26 cellular contexts compared by ENCODE assay signal in the genomic region with DNA sequence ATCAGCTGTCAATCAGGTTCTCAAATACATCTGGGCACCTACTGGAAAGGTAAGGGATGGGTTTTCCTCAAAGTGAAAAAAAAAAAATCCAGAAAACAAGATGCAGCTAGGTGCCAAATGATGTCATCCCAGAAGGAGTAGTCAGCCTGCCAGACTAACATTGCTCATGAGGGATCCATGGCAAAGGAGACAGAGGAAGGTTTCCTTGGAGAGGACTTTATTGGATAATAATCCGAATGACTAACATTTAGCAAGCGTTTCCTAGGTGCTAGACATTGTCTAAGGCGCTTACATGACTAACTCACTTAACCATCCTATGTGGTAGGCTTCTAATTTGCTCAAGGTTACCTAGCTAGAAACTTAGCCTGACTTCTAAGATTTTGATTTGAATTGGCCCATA.
DNase-seq lines count a peak whose midpoint lies in the region; ATAC-seq, FAIRE-seq and TF ChIP-seq lines count a peak whose summit lies in the region.
"Had no signal": no experiment of that assay in that cellular context is flagged by ENCODE, and none has a peak within 500 bp of the region (broad histone marks: within the 10 kb centered on the region; RNA-seq: fewer than 3 reads in every experiment).

No MANE protein-coding gene starts in this region.

- H3K4me3 Mint-ChIP-seq in progenitor cell of endocrine pancreas (ENCODE audit: low read depth), result no peak overlapping the region
- no peak overlapping the region for H3K4me3 Mint-ChIP-seq in stimulated activated naive B cell treated with anti-CD40 and anti-IgM and Interleukin-4, amounts not matched to agents 10 μg/mL and 1 μg/mL and 100 μg/mL, for 72 hours
- H3K4me3 Mint-ChIP-seq: activated CD8-positive, alpha-beta T cell treated with anti-CD3 and anti-CD28 coated beads, Interleukin-2, amount 10 ng/mL, durations not matched to agents 7 days and 5 days; H9; T-cell had no signal

- H3K27me3 Mint-ChIP-seq in progenitor cell of endocrine pancreas, result peaks cover 6% of the 10 kb centered on the region
- no peaks in the 10 kb centered on the region for H3K27me3 Mint-ChIP-seq in stimulated activated naive B cell treated with anti-CD40 and anti-IgM and Interleukin-4, amounts not matched to agents 10 μg/mL and 1 μg/mL and 100 μg/mL, for 72 hours

- FAIRE-seq in GM19239 (lab: Jason Lieb, UNC), result no peak
- FAIRE-seq: frontal cortex, islet of Langerhans, small intestine had no signal

- no peak overlapping the region for H3K27ac Mint-ChIP-seq in progenitor cell of endocrine pancreas
- H3K27ac Mint-ChIP-seq in stimulated activated naive B cell treated with anti-CD40 and anti-IgM and Interleukin-4, amounts not matched to agents 10 μg/mL and 1 μg/mL and 100 μg/mL, for 72 hours, result no peak overlapping the region
- H3K27ac Mint-ChIP-seq: activated CD8-positive, alpha-beta T cell treated with anti-CD3 and anti-CD28 coated beads, Interleukin-2, amount 10 ng/mL, durations not matched to agents 7 days and 5 days; H9; T-cell had no signal

- peak; percentile 74 for DNase-seq in EL
- peak; percentile 34 for DNase-seq in NCI-H446 treated with DMSO at 0.1 percent for 48 hours (lab: John Stamatoyannopoulos, UW)
- peak; percentile 37 to 96 for DNase-seq in cardiac fibroblast (ENCODE audit: low read depth in 2 of 2)
- peak; percentile 6 for DNase-seq in renal cortical epithelial cell (ENCODE audit: low read depth)
- no peak for DNase-seq in GM19239 (ENCODE audit: insufficient read length, low spot score)
- no peak for DNase-seq in progenitor cell of endocrine pancreas (ENCODE audit: low spot score, unreplicated experiment)
- DNase-seq in activated naive CD4-positive, alpha-beta T cell (lab: John Stamatoyannopoulos, UW), result no peak
- no peak for DNase-seq in stimulated activated naive B cell treated with anti-CD40 and anti-IgM and Interleukin-4, amounts not matched to agents 10 μg/mL and 1 μg/mL and 100 μg/mL, for 72 hours
- DNase-seq: activated CD4-positive, alpha-beta T cell treated with anti-CD3 and anti-CD28 coated beads for 1 hour; activated CD8-positive, alpha-beta T cell treated with anti-CD3 and anti-CD28 coated beads, Interleukin-2, amount 10 ng/mL, durations not matched to agents 7 days and 5 days; activated gamma-delta T cell; H9; hippocampal formation; KG1; lower lobe of right lung; MV-4-11; NCI-H1694 treated with DMSO at 0.1 percent for 48 hours; NCI-H748 treated with DMSO at 0.1 percent for 48 hours; psoas muscle; small intestine; stimulated activated CD4-positive, alpha-beta T cell treated with anti-CD3 and anti-CD28 coated beads, Interleukin-2, amount 100 ng/mL, for 48 hours; stimulated activated naive CD4-positive, alpha-beta T cell treated with Interleukin-2 at 50 U/mL for 16 hours; T-cell; thyroid gland had no signal

- no peak overlapping the region for H3K4me3 ChIP-seq in cardiac fibroblast (replicated peaks in 1 of 2; ENCODE audit: low read depth in 2 of 2, low read length in 2 of 2)
- H3K4me3 ChIP-seq: lower lobe of right lung, psoas muscle, thyroid gland had no signal

- no peaks in the 10 kb centered on the region for H3K36me3 Mint-ChIP-seq in progenitor cell of endocrine pancreas (ENCODE audit: insufficient read depth)
- no peaks in the 10 kb centered on the region for H3K36me3 Mint-ChIP-seq in stimulated activated naive B cell treated with anti-CD40 and anti-IgM and Interleukin-4, amounts not matched to agents 10 μg/mL and 1 μg/mL and 100 μg/mL, for 72 hours
- H3K36me3 Mint-ChIP-seq: T-cell had no signal

- no peaks in the 10 kb centered on the region for H3K9me3 Mint-ChIP-seq in progenitor cell of endocrine pancreas (ENCODE audit: low read depth)
- peaks cover 0 to 4% of the 10 kb centered on the region in 2 donors for H3K9me3 Mint-ChIP-seq in stimulated activated naive B cell treated with anti-CD40 and anti-IgM and Interleukin-4, amounts not matched to agents 10 μg/mL and 1 μg/mL and 100 μg/mL, for 72 hours
- H3K9me3 Mint-ChIP-seq: H9 had no signal

- TF ChIP-seq CTCF in cardiac fibroblast (IDR thresholded peaks at IDR 0.05; ENCODE audit: low read depth, low read length), result no peak
- no peak for TF ChIP-seq CTCF in progenitor cell of endocrine pancreas (IDR thresholded peaks at IDR 0.05; ENCODE audit: unreplicated experiment)

- no peaks in the 10 kb centered on the region for H3K4me1 Mint-ChIP-seq in progenitor cell of endocrine pancreas (ENCODE audit: low read depth)
- no peaks in the 10 kb centered on the region for H3K4me1 Mint-ChIP-seq in stimulated activated naive B cell treated with anti-CD40 and anti-IgM and Interleukin-4, amounts not matched to agents 10 μg/mL and 1 μg/mL and 100 μg/mL, for 72 hours
- H3K4me1 Mint-ChIP-seq: H9, T-cell had no signal

- ATAC-seq in stimulated activated naive B cell treated with anti-CD40 and anti-IgM and Interleukin-4, amounts not matched to agents 10 μg/mL and 1 μg/mL and 100 μg/mL, for 72 hours (replicated peaks), result no peak
- ATAC-seq: activated CD8-positive, alpha-beta T cell treated with anti-CD3 and anti-CD28 coated beads, Interleukin-2, amount 10 ng/mL, durations not matched to agents 7 days and 5 days; lower lobe of right lung; psoas muscle; T-cell had no signal

Comparison
In these comparisons a context has a peak if more than half of its experiments do, and no peak if none do; other contexts are left out.
1. DNase-seq: peak in EL (single experiment), NCI-H446 treated with DMSO at 0.1 percent for 48 hours (single experiment), cardiac fibroblast (2 of 2) and renal cortical epithelial cell (single experiment); none in GM19239 (single experiment), progenitor cell of endocrine pancreas (single experiment), activated naive CD4-positive, alpha-beta T cell (0 of 4) and stimulated activated naive B cell treated with anti-CD40 and anti-IgM and Interleukin-4, amounts not matched to agents 10 μg/mL and 1 μg/mL and 100 μg/mL, for 72 hours (single experiment).